ENCODE assay signal across 1 cellular context in the genomic region with DNA sequence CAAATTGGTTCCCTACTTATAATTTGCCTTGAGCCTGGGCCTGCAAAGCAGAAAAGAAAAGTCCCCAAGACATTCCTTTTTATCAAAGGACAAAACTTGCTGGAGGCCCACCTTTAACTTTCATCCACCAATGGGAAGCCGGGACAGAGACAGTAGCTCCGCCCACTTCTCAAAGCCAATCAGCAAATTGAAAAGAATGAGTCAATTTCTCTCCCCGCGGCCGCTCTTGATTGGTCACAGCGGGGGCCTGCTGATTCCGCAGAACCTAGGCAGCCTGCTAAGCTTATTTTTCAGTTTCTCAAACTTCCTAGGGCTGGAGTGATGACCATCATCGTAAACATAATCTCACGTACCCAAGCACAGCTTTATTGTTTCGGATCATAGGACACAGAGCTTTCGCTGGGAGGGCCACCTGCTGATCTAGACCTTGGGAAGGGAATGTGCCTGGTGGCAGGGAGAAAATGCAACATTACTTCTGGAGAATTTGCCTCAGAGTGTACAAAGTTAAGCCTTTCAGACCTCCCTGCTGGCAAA.
TF ChIP-seq lines count a peak whose summit lies in the region.

A gene with protein sequence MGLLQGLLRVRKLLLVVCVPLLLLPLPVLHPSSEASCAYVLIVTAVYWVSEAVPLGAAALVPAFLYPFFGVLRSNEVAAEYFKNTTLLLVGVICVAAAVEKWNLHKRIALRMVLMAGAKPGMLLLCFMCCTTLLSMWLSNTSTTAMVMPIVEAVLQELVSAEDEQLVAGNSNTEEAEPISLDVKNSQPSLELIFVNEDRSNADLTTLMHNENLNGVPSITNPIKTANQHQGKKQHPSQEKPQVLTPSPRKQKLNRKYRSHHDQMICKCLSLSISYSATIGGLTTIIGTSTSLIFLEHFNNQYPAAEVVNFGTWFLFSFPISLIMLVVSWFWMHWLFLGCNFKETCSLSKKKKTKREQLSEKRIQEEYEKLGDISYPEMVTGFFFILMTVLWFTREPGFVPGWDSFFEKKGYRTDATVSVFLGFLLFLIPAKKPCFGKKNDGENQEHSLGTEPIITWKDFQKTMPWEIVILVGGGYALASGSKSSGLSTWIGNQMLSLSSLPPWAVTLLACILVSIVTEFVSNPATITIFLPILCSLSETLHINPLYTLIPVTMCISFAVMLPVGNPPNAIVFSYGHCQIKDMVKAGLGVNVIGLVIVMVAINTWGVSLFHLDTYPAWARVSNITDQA (minus strand): TSS at position 51 of the 534 bp plus-strand sequence. CDS start 690 bp downstream, outside the sequence.

TF ChIP-seq in GM23338, 12 proteins besides CTCF, POLR2A, EP300 and RAD21:
- TF ChIP-seq STAT1 (IDR thresholded peaks at IDR 0.05; ENCODE audit: unreplicated experiment) = no peak
- no peak for TF ChIP-seq POLR2AphosphoS5 (IDR thresholded peaks at IDR 0.05; ENCODE audit: low read depth)
- no peak for TF ChIP-seq JUNB (IDR thresholded peaks at IDR 0.05; ENCODE audit: unreplicated experiment)
- TF ChIP-seq, protein P1, sequence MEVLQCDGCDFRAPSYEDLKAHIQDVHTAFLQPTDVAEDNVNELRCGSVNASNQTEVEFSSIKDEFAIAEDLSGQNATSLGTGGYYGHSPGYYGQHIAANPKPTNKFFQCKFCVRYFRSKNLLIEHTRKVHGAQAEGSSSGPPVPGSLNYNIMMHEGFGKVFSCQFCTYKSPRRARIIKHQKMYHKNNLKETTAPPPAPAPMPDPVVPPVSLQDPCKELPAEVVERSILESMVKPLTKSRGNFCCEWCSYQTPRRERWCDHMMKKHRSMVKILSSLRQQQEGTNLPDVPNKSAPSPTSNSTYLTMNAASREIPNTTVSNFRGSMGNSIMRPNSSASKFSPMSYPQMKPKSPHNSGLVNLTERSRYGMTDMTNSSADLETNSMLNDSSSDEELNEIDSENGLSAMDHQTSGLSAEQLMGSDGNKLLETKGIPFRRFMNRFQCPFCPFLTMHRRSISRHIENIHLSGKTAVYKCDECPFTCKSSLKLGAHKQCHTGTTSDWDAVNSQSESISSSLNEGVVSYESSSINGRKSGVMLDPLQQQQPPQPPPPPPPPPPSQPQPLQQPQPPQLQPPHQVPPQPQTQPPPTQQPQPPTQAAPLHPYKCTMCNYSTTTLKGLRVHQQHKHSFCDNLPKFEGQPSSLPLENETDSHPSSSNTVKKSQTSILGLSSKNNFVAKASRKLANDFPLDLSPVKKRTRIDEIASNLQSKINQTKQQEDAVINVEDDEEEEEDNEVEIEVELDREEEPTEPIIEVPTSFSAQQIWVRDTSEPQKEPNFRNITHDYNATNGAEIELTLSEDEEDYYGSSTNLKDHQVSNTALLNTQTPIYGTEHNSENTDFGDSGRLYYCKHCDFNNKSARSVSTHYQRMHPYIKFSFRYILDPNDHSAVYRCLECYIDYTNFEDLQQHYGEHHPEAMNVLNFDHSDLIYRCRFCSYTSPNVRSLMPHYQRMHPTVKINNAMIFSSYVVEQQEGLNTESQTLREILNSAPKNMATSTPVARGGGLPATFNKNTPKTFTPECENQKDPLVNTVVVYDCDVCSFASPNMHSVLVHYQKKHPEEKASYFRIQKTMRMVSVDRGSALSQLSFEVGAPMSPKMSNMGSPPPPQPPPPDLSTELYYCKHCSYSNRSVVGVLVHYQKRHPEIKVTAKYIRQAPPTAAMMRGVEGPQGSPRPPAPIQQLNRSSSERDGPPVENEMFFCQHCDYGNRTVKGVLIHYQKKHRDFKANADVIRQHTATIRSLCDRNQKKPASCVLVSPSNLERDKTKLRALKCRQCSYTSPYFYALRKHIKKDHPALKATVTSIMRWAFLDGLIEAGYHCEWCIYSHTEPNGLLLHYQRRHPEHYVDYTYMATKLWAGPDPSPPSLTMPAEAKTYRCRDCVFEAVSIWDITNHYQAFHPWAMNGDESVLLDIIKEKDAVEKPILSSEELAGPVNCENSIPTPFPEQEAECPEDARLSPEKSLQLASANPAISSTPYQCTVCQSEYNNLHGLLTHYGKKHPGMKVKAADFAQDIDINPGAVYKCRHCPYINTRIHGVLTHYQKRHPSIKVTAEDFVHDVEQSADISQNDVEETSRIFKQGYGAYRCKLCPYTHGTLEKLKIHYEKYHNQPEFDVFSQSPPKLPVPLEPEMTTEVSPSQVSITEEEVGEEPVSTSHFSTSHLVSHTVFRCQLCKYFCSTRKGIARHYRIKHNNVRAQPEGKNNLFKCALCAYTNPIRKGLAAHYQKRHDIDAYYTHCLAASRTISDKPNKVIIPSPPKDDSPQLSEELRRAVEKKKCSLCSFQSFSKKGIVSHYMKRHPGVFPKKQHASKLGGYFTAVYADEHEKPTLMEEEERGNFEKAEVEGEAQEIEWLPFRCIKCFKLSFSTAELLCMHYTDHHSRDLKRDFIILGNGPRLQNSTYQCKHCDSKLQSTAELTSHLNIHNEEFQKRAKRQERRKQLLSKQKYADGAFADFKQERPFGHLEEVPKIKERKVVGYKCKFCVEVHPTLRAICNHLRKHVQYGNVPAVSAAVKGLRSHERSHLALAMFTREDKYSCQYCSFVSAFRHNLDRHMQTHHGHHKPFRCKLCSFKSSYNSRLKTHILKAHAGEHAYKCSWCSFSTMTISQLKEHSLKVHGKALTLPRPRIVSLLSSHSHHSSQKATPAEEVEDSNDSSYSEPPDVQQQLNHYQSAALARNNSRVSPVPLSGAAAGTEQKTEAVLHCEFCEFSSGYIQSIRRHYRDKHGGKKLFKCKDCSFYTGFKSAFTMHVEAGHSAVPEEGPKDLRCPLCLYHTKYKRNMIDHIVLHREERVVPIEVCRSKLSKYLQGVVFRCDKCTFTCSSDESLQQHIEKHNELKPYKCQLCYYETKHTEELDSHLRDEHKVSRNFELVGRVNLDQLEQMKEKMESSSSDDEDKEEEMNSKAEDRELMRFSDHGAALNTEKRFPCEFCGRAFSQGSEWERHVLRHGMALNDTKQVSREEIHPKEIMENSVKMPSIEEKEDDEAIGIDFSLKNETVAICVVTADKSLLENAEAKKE (CRISPR knock-in tag; IDR thresholded peaks at IDR 0.05) = no peak
- TF ChIP-seq, protein P2, sequence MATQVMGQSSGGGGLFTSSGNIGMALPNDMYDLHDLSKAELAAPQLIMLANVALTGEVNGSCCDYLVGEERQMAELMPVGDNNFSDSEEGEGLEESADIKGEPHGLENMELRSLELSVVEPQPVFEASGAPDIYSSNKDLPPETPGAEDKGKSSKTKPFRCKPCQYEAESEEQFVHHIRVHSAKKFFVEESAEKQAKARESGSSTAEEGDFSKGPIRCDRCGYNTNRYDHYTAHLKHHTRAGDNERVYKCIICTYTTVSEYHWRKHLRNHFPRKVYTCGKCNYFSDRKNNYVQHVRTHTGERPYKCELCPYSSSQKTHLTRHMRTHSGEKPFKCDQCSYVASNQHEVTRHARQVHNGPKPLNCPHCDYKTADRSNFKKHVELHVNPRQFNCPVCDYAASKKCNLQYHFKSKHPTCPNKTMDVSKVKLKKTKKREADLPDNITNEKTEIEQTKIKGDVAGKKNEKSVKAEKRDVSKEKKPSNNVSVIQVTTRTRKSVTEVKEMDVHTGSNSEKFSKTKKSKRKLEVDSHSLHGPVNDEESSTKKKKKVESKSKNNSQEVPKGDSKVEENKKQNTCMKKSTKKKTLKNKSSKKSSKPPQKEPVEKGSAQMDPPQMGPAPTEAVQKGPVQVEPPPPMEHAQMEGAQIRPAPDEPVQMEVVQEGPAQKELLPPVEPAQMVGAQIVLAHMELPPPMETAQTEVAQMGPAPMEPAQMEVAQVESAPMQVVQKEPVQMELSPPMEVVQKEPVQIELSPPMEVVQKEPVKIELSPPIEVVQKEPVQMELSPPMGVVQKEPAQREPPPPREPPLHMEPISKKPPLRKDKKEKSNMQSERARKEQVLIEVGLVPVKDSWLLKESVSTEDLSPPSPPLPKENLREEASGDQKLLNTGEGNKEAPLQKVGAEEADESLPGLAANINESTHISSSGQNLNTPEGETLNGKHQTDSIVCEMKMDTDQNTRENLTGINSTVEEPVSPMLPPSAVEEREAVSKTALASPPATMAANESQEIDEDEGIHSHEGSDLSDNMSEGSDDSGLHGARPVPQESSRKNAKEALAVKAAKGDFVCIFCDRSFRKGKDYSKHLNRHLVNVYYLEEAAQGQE (IDR thresholded peaks at IDR 0.05; ENCODE audit: unreplicated experiment) = no peak
- no peak for TF ChIP-seq ZNF331 (CRISPR knock-in tag; IDR thresholded peaks at IDR 0.05; ENCODE audit: low read depth)
- TF ChIP-seq EZH2 (IDR thresholded peaks at IDR 0.05; ENCODE audit: low read depth, unreplicated experiment) = no peak
